In genomic region chr6:692858-693736, GRCh38 we compare ENCODE assay signal across 8 cellular contexts. TPM values are rescaled to one million over a fixed set of nuclear protein-coding genes. Genes with fewer than 3 reads are reported as not detected.
A peak's percentile ranks its signal among the peaks of the same experiment; 100 is the strongest.
DNase-seq lines count a peak whose midpoint lies in the region; ATAC-seq, FAIRE-seq and TF ChIP-seq lines count a peak whose summit lies in the region.

Gene EXOC2 (minus strand): TSS chr6:693139. CDS start chr6:637818, 55,321 bp downstream.

- no peaks in the 10 kb centered on the region for H3K27me3 ChIP-seq in esophagus muscularis mucosa
- no peaks in the 10 kb centered on the region for H3K27me3 ChIP-seq in muscle layer of duodenum (ENCODE audit: low read depth, low read length)

- ATAC-seq in GM21367 (IDR thresholded peaks at IDR 0.05; ENCODE audit: unreplicated experiment), result peak; percentile 79
- peak; percentile 88 to 92 for ATAC-seq in activated T-cell treated with anti-CD3 and anti-CD28 coated beads, Interleukin-2, amount 50 U/mL, for 4 hours

- H3K4me3 Mint-ChIP-seq in activated T-cell treated with anti-CD3 and anti-CD28 coated beads, Interleukin-2, amount 50 U/mL, for 4 hours, result peak within 1 kb of the TSS; percentile 93

- H3K4me1 ChIP-seq in esophagus muscularis mucosa (peaks cover 20 to 51% (median 44%) of the 10 kb centered on the region in 4 donors), muscle layer of duodenum (ENCODE audit: control insufficient read depth in 1 of 2, insufficient read depth in 2 of 2, low read length in 2 of 2) (peaks cover 4 to 12% of the 10 kb centered on the region in 2 donors)

- H3K27ac ChIP-seq in esophagus muscularis mucosa (replicated peaks in 1 of 4) (peak within 1 kb of the TSS; percentile 89 to 93 (median 91)), muscle layer of duodenum (ENCODE audit: low read length) (peak within 1 kb of the TSS; percentile 31)

- peaks cover 39% of the 10 kb centered on the region for H3K4me1 Mint-ChIP-seq in activated T-cell treated with anti-CD3 and anti-CD28 coated beads, Interleukin-2, amount 50 U/mL, for 4 hours (ENCODE audit: low read depth)

- H3K36me3 ChIP-seq in esophagus muscularis mucosa (peaks cover 0 to 7% (median 0%) of the 10 kb centered on the region in 4 donors), muscle layer of duodenum (ENCODE audit: control insufficient read depth in 1 of 2, insufficient read depth in 2 of 2, low read length in 2 of 2) (peaks cover 0 to 3% of the 10 kb centered on the region in 2 donors)

- no peaks in the 10 kb centered on the region for H3K27me3 Mint-ChIP-seq in activated T-cell treated with anti-CD3 and anti-CD28 coated beads, Interleukin-2, amount 50 U/mL, for 4 hours (ENCODE audit: low read depth)

- H3K9me3 ChIP-seq in esophagus muscularis mucosa, result no peaks in the 10 kb centered on the region
- no peaks in the 10 kb centered on the region for H3K9me3 ChIP-seq in muscle layer of duodenum (ENCODE audit: control insufficient read depth in 1 of 2, low read length in 2 of 2)

- H3K9me3 Mint-ChIP-seq in activated T-cell treated with anti-CD3 and anti-CD28 coated beads, Interleukin-2, amount 50 U/mL, for 4 hours, result no peaks in the 10 kb centered on the region

- peaks cover 2% of the 10 kb centered on the region for H3K36me3 Mint-ChIP-seq in activated T-cell treated with anti-CD3 and anti-CD28 coated beads, Interleukin-2, amount 50 U/mL, for 4 hours (ENCODE audit: insufficient read depth)

- peak; percentile 60 for FAIRE-seq in HTR-8/SVneo (lab: Jason Lieb, UNC)

- WGBS in esophagus muscularis mucosa, result 3% methylated on average over 34 of the region's 64 CpGs

- DNase-seq in DMS 273 (lab: John Stamatoyannopoulos, UW; ENCODE audit: unreplicated experiment) (peak; percentile 95), HTR-8/SVneo (ENCODE audit: insufficient read length, low spot score) (peak; percentile 75), esophagus muscularis mucosa (ENCODE audit: extremely low spot score) (peak; percentile 94)
- peak; percentile 74 for DNase-seq in activated T-cell treated with anti-CD3 and anti-CD28 coated beads, Interleukin-2, amount 50 U/mL, for 4 hours
- DNase-seq in stimulated activated CD8-positive, alpha-beta memory T cell treated with anti-CD3 and anti-CD28 coated beads, Interleukin-7, amount 100 ng/mL, for 24 hours (ENCODE audit: low read depth), result peak; percentile 60

- no peak for TF ChIP-seq EP300 in esophagus muscularis mucosa (IDR thresholded peaks at IDR 0.05)

- H3K4me3 ChIP-seq in esophagus muscularis mucosa (peak within 1 kb of the TSS; percentile 98 to 100 (median 99)), muscle layer of duodenum (ENCODE audit: low read depth in 1 of 2, low read length in 2 of 2) (peak within 1 kb of the TSS; percentile 86 to 95)

- TF ChIP-seq CTCF in esophagus muscularis mucosa (IDR thresholded peaks at IDR 0.05), result no peak

- intact Hi-C loops in esophagus muscularis mucosa (cut with DNase I), result no loop called here

- TF ChIP-seq POLR2A in esophagus muscularis mucosa (IDR thresholded peaks at IDR 0.05; ENCODE audit: low read depth), result no peak

TF ChIP-seq in PFSK-1, 5 proteins besides CTCF, POLR2A, EP300 and RAD21:
- TF ChIP-seq SIN3A (IDR thresholded peaks at IDR 0.05; ENCODE audit: borderline replicate concordance, insufficient read depth, low read length), result peak; percentile 88; the same call in 1 of the 2 replicates
- TF ChIP-seq REST (IDR thresholded peaks at IDR 0.05; ENCODE audit: insufficient read depth in 1 of 2, low read depth in 2 of 2, low read length in 2 of 2), result peak in 1 of 2 experiments; percentile 48; a peak in 1 of 4 replicates
- peak; percentile 87 for TF ChIP-seq FOXP2 (optimal IDR thresholded peaks at IDR 0.05; ENCODE audit: borderline replicate concordance, extremely low read depth, extremely low read length, insufficient read depth)
- peak; percentile 85 for TF ChIP-seq POLR2AphosphoS5 (IDR thresholded peaks at IDR 0.05; ENCODE audit: low read depth, low read length)
- peak; percentile 83; the same call in 1 of the 2 replicates for TF ChIP-seq TAF1 (IDR thresholded peaks at IDR 0.05; ENCODE audit: borderline replicate concordance, insufficient read depth, low read length)

RNA-seq across cellular contexts. Expression of gene EXOC2, which starts in this region (rescaled TPM):
- 15.7 TPM for polyA plus RNA-seq in PFSK-1 (2012; ENCODE audit: insufficient read length, low read depth)
- total RNA-seq in activated T-cell treated with anti-CD3 and anti-CD28 coated beads, Interleukin-2, amount 50 U/mL, for 4 hours, result 10 to 100 TPM; 29.8 to 31.3 (median 30.0) TPM
- total RNA-seq in esophagus muscularis mucosa, result 10 to 100 TPM; 20.9 to 28.5 (median 24.6) TPM

Comparison
In these comparisons a context has a peak if more than half of its experiments do, and no peak if none do; other contexts are left out.
1. Peak in every context shown above with its lines: DNase-seq, ATAC-seq, H3K4me3 ChIP-seq and H3K27ac ChIP-seq.